1 cellular context compared by ENCODE assay signal in the genomic region with DNA sequence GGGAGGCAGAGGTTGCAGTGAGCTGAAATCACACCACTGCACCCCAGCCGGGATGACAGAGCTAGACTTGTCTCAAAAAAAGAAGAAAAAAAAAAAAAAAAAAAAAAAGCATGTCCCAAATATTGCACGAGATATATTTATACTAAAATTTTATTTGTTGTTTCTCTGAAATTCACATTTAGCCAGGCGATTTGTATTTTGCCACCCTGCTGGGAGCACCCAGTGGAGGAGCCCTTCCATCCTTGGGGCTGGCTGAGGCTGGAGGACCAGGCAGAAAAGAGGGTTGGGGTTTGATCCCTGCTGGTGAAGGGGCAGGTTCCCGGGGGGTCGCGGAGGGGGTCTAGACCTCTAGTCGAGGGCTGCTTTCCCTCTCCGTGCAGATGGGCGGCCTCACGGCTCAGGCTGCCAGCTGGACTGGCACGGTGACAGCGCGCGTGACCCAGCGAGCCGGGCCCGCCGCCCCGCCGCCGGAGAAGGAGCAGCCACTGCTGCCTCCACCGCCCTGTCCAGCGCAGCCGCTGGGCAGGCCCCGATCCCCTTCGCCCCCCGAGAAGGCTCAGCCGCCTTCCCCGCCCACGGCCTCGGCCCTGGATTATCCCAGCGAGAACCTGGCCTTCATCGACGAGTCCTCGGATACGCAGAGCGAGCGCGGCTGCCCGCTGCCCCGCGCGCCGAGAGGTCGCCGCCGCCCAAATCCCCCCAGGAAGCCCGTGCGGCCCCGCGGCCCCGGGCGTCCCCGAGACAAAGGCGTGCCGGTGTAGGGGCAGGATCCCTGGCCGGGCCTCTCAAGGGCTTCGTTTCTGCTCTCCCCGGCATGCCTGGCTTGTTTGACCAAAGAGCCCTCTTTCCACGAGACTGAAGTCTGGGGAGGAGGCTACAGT.
TF ChIP-seq lines count a peak whose summit lies in the region.

No MANE protein-coding gene starts in this region.

TF ChIP-seq in IMR-90, 13 proteins besides CTCF, POLR2A, EP300 and RAD21:
- no peak for TF ChIP-seq MAZ (IDR thresholded peaks at IDR 0.05; ENCODE audit: borderline replicate concordance, low read depth, low read length)
- no peak for TF ChIP-seq CEBPB (IDR thresholded peaks at IDR 0.05; ENCODE audit: low read depth, low read length)
- no peak for TF ChIP-seq RCOR1 (IDR thresholded peaks at IDR 0.05; ENCODE audit: insufficient replicate concordance, low read length)
- no peak for TF ChIP-seq MAFK (IDR thresholded peaks at IDR 0.05; ENCODE audit: low read depth, low read length)
- TF ChIP-seq NFE2L2 (IDR thresholded peaks at IDR 0.05; ENCODE audit: low read depth, low read length): no peak
- no peak for TF ChIP-seq FOS (IDR thresholded peaks at IDR 0.05; ENCODE audit: low read depth, low read length)
TF ChIP-seq in IMR-90: peak in this region for 0.
